In genomic region chr14:102811971-102812370, GRCh38 we compare ENCODE assay signal across 13 cellular contexts.
"Had no signal": no experiment of that assay in that cellular context is flagged by ENCODE, and none has a peak within 500 bp of the region (broad histone marks: within the 10 kb centered on the region; RNA-seq: fewer than 3 reads in every experiment).

No MANE protein-coding gene starts in this region.

- H3K27ac ChIP-seq: gastrocnemius medialis, heart right ventricle, left lung, psoas muscle, right lobe of liver, suprapubic skin had no signal

- H3K27me3 ChIP-seq: gastrocnemius medialis, heart right ventricle, left lung, right lobe of liver, spleen, suprapubic skin had no signal

- H3K4me1 ChIP-seq: gastrocnemius medialis, left lung, psoas muscle, suprapubic skin had no signal

- H3K27me3 Mint-ChIP-seq: type B pancreatic cell had no signal

- H3K4me3 ChIP-seq: gastrocnemius medialis, heart right ventricle, left lung, psoas muscle, right lobe of liver, spleen, suprapubic skin had no signal

- H3K27ac Mint-ChIP-seq: type B pancreatic cell had no signal

- DNase-seq: gastrocnemius medialis; heart right ventricle; left lung; mesendoderm; psoas muscle; right lobe of liver; SK-N-SH; spleen; stimulated activated CD4-positive, alpha-beta T cell treated with anti-CD3 and anti-CD28 coated beads, Interleukin-1b, Interleukin-23, amount 100 ng/mL, for 48 hours; stimulated activated naive CD8-positive, alpha-beta T cell treated with anti-CD3 and anti-CD28 coated beads, Interleukin-15, Interleukin-2, amounts not matched to agents 100 U/mL and 50 U/mL, for 24 hours had no signal

- H3K36me3 ChIP-seq: gastrocnemius medialis, left lung, right lobe of liver, suprapubic skin had no signal

- H3K9me3 ChIP-seq: gastrocnemius medialis, left lung, psoas muscle, right lobe of liver, SK-N-SH, spleen, suprapubic skin had no signal

- ATAC-seq: gastrocnemius medialis; heart right ventricle; psoas muscle; Right ventricle myocardium inferior; stimulated activated naive CD8-positive, alpha-beta T cell treated with anti-CD3 and anti-CD28 coated beads, Interleukin-15, Interleukin-2, amounts not matched to agents 100 U/mL and 50 U/mL, for 24 hours had no signal

- H3K4me3 Mint-ChIP-seq: type B pancreatic cell had no signal
